ENCODE assay signal across 23 cellular contexts in genomic region chr21:42373181-42373907, GRCh38. TPM values are rescaled to one million over a fixed set of nuclear protein-coding genes. Genes with fewer than 3 reads are reported as not detected.
DNase-seq lines count a peak whose midpoint lies in the region; ATAC-seq and TF ChIP-seq lines count a peak whose summit lies in the region.
"Had no signal": no experiment of that assay in that cellular context is flagged by ENCODE, and none has a peak within 500 bp of the region (broad histone marks: within the 10 kb centered on the region; RNA-seq: fewer than 3 reads in every experiment).

No MANE protein-coding gene starts in this region.

- no peak overlapping the region for H3K4me3 ChIP-seq in mammary epithelial cell (replicated peaks in 1 of 3; ENCODE audit: insufficient read depth in 1 of 3, low read depth in 2 of 3, low read length in 3 of 3)
- H3K4me3 ChIP-seq in tibial nerve = no peak overlapping the region
- H3K4me3 ChIP-seq: left ventricle myocardium inferior, transverse colon had no signal

- dilution Hi-C loops in mammary epithelial cell (cut with HindIII; ENCODE audit: low sequenced_read_pairs) = no loop called here

- CTCF ChIA-PET in activated CD8-positive, alpha-beta T cell treated with anti-CD3 and anti-CD28 coated beads, Interleukin-2, amount 10 ng/mL, durations not matched to agents 7 days and 5 days (lab: Charles Lee) = interaction anchor here (1.4 to 1.6 kb wide), 3 partner anchors 13 to 135 kb away, joined by 3 to 5 read pairs (median 3); no protein-coding TSS in a partner anchor
- CTCF ChIA-PET in mammary epithelial cell (lab: Charles Lee; ENCODE audit: low non-redundant PET) = no interaction called here

- no peak for TF ChIP-seq CTCF in mammary epithelial cell (conservative IDR thresholded peaks at IDR 0.05 in 1 of 2, IDR thresholded peaks at IDR 0.05 in 1 of 2; ENCODE audit: extremely low read depth in 1 of 2, insufficient read depth in 1 of 2, low read depth in 1 of 2, low read length in 2 of 2)
- TF ChIP-seq CTCF in tibial nerve (IDR thresholded peaks at IDR 0.05) = no peak

- H3K27me3 ChIP-seq in mammary epithelial cell (ENCODE audit: insufficient read depth, low read length) = peaks cover 2% of the 10 kb centered on the region
- peaks cover 0 to 11% of the 10 kb centered on the region in 2 donors for H3K27me3 ChIP-seq in tibial nerve
- H3K27me3 ChIP-seq: transverse colon had no signal

- H3K36me3 ChIP-seq in mammary epithelial cell (ENCODE audit: insufficient read depth, low read length) (no peaks in the 10 kb centered on the region), tibial nerve (no peaks in the 10 kb centered on the region)
- H3K36me3 ChIP-seq: left ventricle myocardium inferior, transverse colon had no signal

- H2AFZ ChIP-seq in mammary epithelial cell (ENCODE audit: low read depth, low read length) = no peak overlapping the region

- H3K4me1 Mint-ChIP-seq in activated CD4-positive, alpha-beta T cell treated with anti-CD3 and anti-CD28 coated beads, Interleukin-2, amount 10 ng/mL, durations not matched to agents 24 days and 14 days = peaks cover 25% of the 10 kb centered on the region
- H3K4me1 Mint-ChIP-seq in activated CD8-positive, alpha-beta T cell treated with anti-CD3 and anti-CD28 coated beads, Interleukin-2, amount 10 ng/mL, durations not matched to agents 7 days and 5 days (ENCODE audit: low read depth) = peaks cover 34% of the 10 kb centered on the region
- peaks cover 45% of the 10 kb centered on the region for H3K4me1 Mint-ChIP-seq in activated naive CD8-positive, alpha-beta T cell treated with anti-CD3 and anti-CD28 coated beads, Interleukin-2, amount 50 U/mL, for 24 hours
- H3K4me1 Mint-ChIP-seq: CD14-positive monocyte had no signal

- intact Hi-C loops in activated CD4-positive, alpha-beta T cell treated with anti-CD3 and anti-CD28 coated beads, Interleukin-2, amount 10 ng/mL, durations not matched to agents 24 days and 14 days (cut with micrococcal nuclease) = loop anchor here (5.0 kb wide), 1 partner anchor 34 kb away; no protein-coding TSS in a partner anchor
- intact Hi-C loops in mammary epithelial cell (cut with micrococcal nuclease) = no loop called here

- H3K27ac Mint-ChIP-seq in activated CD4-positive, alpha-beta T cell treated with anti-CD3 and anti-CD28 coated beads, Interleukin-2, amount 10 ng/mL, durations not matched to agents 24 days and 14 days = peak overlapping the region; percentile 88
- H3K27ac Mint-ChIP-seq in activated CD8-positive, alpha-beta T cell treated with anti-CD3 and anti-CD28 coated beads, Interleukin-2, amount 10 ng/mL, durations not matched to agents 7 days and 5 days = peak overlapping the region; percentile 75
- peak overlapping the region; percentile 85 for H3K27ac Mint-ChIP-seq in activated naive CD8-positive, alpha-beta T cell treated with anti-CD3 and anti-CD28 coated beads, Interleukin-2, amount 50 U/mL, for 24 hours
- H3K27ac Mint-ChIP-seq: CD14-positive monocyte; effector memory CD8-positive, alpha-beta T cell had no signal

- peak overlapping the region; percentile 53 for H3K4me3 Mint-ChIP-seq in activated CD4-positive, alpha-beta T cell treated with anti-CD3 and anti-CD28 coated beads, Interleukin-2, amount 10 ng/mL, durations not matched to agents 24 days and 14 days
- no peak overlapping the region for H3K4me3 Mint-ChIP-seq in activated CD8-positive, alpha-beta T cell treated with anti-CD3 and anti-CD28 coated beads, Interleukin-2, amount 10 ng/mL, durations not matched to agents 7 days and 5 days
- H3K4me3 Mint-ChIP-seq in activated naive CD8-positive, alpha-beta T cell treated with anti-CD3 and anti-CD28 coated beads, Interleukin-2, amount 50 U/mL, for 24 hours = peak overlapping the region; percentile 48
- H3K4me3 Mint-ChIP-seq: CD14-positive monocyte; central memory CD8-positive, alpha-beta T cell; effector memory CD8-positive, alpha-beta T cell had no signal

- no peaks in the 10 kb centered on the region for H3K9me3 Mint-ChIP-seq in activated CD4-positive, alpha-beta T cell treated with anti-CD3 and anti-CD28 coated beads, Interleukin-2, amount 10 ng/mL, durations not matched to agents 24 days and 14 days
- H3K9me3 Mint-ChIP-seq in activated CD8-positive, alpha-beta T cell treated with anti-CD3 and anti-CD28 coated beads, Interleukin-2, amount 10 ng/mL, durations not matched to agents 7 days and 5 days (ENCODE audit: insufficient read depth) = no peaks in the 10 kb centered on the region
- no peaks in the 10 kb centered on the region for H3K9me3 Mint-ChIP-seq in activated naive CD8-positive, alpha-beta T cell treated with anti-CD3 and anti-CD28 coated beads, Interleukin-2, amount 50 U/mL, for 24 hours
- H3K9me3 Mint-ChIP-seq: CD14-positive monocyte; central memory CD8-positive, alpha-beta T cell; effector memory CD8-positive, alpha-beta T cell had no signal

- BruUV-seq in mammary epithelial cell (replicated peaks; lab: Mats Ljungman, UMichigan) = no TSS peak

- H3K4me1 ChIP-seq in mammary epithelial cell (ENCODE audit: insufficient read depth, low read length) (no peaks in the 10 kb centered on the region), tibial nerve (no peaks in the 10 kb centered on the region)
- H3K4me1 ChIP-seq: left ventricle myocardium inferior had no signal

- H3K9ac ChIP-seq in mammary epithelial cell (ENCODE audit: insufficient read depth, low read length) = no peak overlapping the region

- H3K9me3 ChIP-seq in mammary epithelial cell (replicated peaks; ENCODE audit: insufficient read depth, low read length) (no peaks in the 10 kb centered on the region), tibial nerve (no peaks in the 10 kb centered on the region)
- H3K9me3 ChIP-seq: left ventricle myocardium inferior, transverse colon had no signal

- H3K4me2 ChIP-seq in mammary epithelial cell (ENCODE audit: insufficient read depth, low read depth, low read length) = no peak overlapping the region

- H3K27ac ChIP-seq in mammary epithelial cell (ENCODE audit: insufficient read depth, low read depth, low read length) (no peak overlapping the region), tibial nerve (no peak overlapping the region)
- H3K27ac ChIP-seq: left ventricle myocardium inferior, transverse colon had no signal

- H3K36me3 Mint-ChIP-seq in activated CD4-positive, alpha-beta T cell treated with anti-CD3 and anti-CD28 coated beads, Interleukin-2, amount 10 ng/mL, durations not matched to agents 24 days and 14 days (ENCODE audit: low read depth) = peaks cover 16% of the 10 kb centered on the region
- H3K36me3 Mint-ChIP-seq in activated CD8-positive, alpha-beta T cell treated with anti-CD3 and anti-CD28 coated beads, Interleukin-2, amount 10 ng/mL, durations not matched to agents 7 days and 5 days (ENCODE audit: low read depth) = no peaks in the 10 kb centered on the region
- H3K36me3 Mint-ChIP-seq in activated naive CD8-positive, alpha-beta T cell treated with anti-CD3 and anti-CD28 coated beads, Interleukin-2, amount 50 U/mL, for 24 hours (ENCODE audit: low read depth) = peaks cover 25% of the 10 kb centered on the region
- H3K36me3 Mint-ChIP-seq: CD14-positive monocyte had no signal

- no peak for TF ChIP-seq EP300 in tibial nerve (IDR thresholded peaks at IDR 0.05)

- peak; percentile 55 for ATAC-seq in activated CD8-positive, alpha-beta T cell treated with anti-CD3 and anti-CD28 coated beads, Interleukin-2, amount 10 ng/mL, durations not matched to agents 7 days and 5 days
- ATAC-seq in activated naive CD8-positive, alpha-beta T cell treated with anti-CD3 and anti-CD28 coated beads, Interleukin-2, amount 50 U/mL, for 24 hours = peak; percentile 86
- ATAC-seq in SK-N-SH treated with all-trans-retinoic acid at 6 μM for 48 hours = no peak
- ATAC-seq: effector memory CD8-positive, alpha-beta T cell; right cardiac atrium had no signal

- H4K20me1 ChIP-seq in mammary epithelial cell (ENCODE audit: insufficient read depth, low read length) = no peaks in the 10 kb centered on the region

- H3K79me2 ChIP-seq in mammary epithelial cell (ENCODE audit: insufficient read depth, low read length) = no peaks in the 10 kb centered on the region

- in situ Hi-C loops in mammary epithelial cell (cut with MboI; ENCODE audit: low sequenced_read_pairs in 2 of 2) = no loop called here

- 76% methylated on average over 16 of the region's 25 CpGs for WGBS in mammary epithelial cell (ENCODE audit: low coverage, missing lambda C conversion rate)
- WGBS in tibial nerve, 2 donors = 77 to 80% methylated on average over 25 of the region's 25 CpGs

- no peaks in the 10 kb centered on the region for H3K27me3 Mint-ChIP-seq in activated CD4-positive, alpha-beta T cell treated with anti-CD3 and anti-CD28 coated beads, Interleukin-2, amount 10 ng/mL, durations not matched to agents 24 days and 14 days
- no peaks in the 10 kb centered on the region for H3K27me3 Mint-ChIP-seq in activated CD8-positive, alpha-beta T cell treated with anti-CD3 and anti-CD28 coated beads, Interleukin-2, amount 10 ng/mL, durations not matched to agents 7 days and 5 days (ENCODE audit: low read depth)
- no peaks in the 10 kb centered on the region for H3K27me3 Mint-ChIP-seq in activated naive CD8-positive, alpha-beta T cell treated with anti-CD3 and anti-CD28 coated beads, Interleukin-2, amount 50 U/mL, for 24 hours
- H3K27me3 Mint-ChIP-seq: effector memory CD8-positive, alpha-beta T cell had no signal

- POLR2A ChIA-PET in activated CD8-positive, alpha-beta T cell treated with anti-CD3 and anti-CD28 coated beads, Interleukin-2, amount 10 ng/mL, durations not matched to agents 7 days and 5 days (lab: Charles Lee) = interaction anchor here (1.2 to 2.7 kb wide), 2 partner anchors 20 to 30 kb away, joined by 5 to 20 read pairs; partner anchors contain the start of gene UBASH3A

- no peak for TF ChIP-seq POLR2A in tibial nerve (IDR thresholded peaks at IDR 0.05)

- peak; percentile 68 for DNase-seq in activated CD4-positive, alpha-beta T cell treated with anti-CD3 and anti-CD28 coated beads, Interleukin-2, amount 10 ng/mL, durations not matched to agents 24 days and 14 days
- no peak for DNase-seq in activated CD4-positive, alpha-beta T cell treated with anti-CD3 and anti-CD28 coated beads for 1 hour
- DNase-seq in activated CD8-positive, alpha-beta T cell treated with anti-CD3 and anti-CD28 coated beads, Interleukin-2, amount 10 ng/mL, durations not matched to agents 7 days and 5 days = peak; percentile 37
- peak; percentile 63 for DNase-seq in activated naive CD8-positive, alpha-beta T cell treated with anti-CD3 and anti-CD28 coated beads, Interleukin-2, amount 50 U/mL, for 24 hours
- peak; percentile 38 for DNase-seq in stimulated activated CD8-positive, alpha-beta memory T cell treated with anti-CD3 and anti-CD28 coated beads, Interleukin-4, amount 100 ng/mL, for 24 hours (ENCODE audit: low read depth)
- DNase-seq in mammary epithelial cell = no peak
- no peak for DNase-seq in tibial nerve (ENCODE audit: low spot score in 2 of 2)
- DNase-seq: DMS53; effector memory CD8-positive, alpha-beta T cell; head of caudate nucleus; left ventricle myocardium inferior; right cardiac atrium; Right ventricle myocardium superior; T-helper 1 cell; transverse colon had no signal

RNA-seq across cellular contexts. Expression of gene TFF1, which starts 7.0 kb away (rescaled TPM):
- not detected in 2 replicates for total RNA-seq in activated CD4-positive, alpha-beta T cell treated with anti-CD3 and anti-CD28 coated beads, Interleukin-2, amount 10 ng/mL, durations not matched to agents 24 days and 14 days
- not detected for total RNA-seq in activated CD8-positive, alpha-beta T cell treated with anti-CD3 and anti-CD28 coated beads, Interleukin-2, amount 10 ng/mL, durations not matched to agents 7 days and 5 days
- total RNA-seq in mammary epithelial cell (not detected), tibial nerve (not detected)
- not detected for polyA plus RNA-seq in mammary epithelial cell
- polyA minus RNA-seq in mammary epithelial cell = not detected
- total RNA-seq: A172, fibroblast of lung, left ventricle myocardium inferior, LHCN-M2, OCI-LY7, osteoblast, right cardiac atrium, Right ventricle myocardium superior had no signal
- polyA plus RNA-seq: CD14-positive monocyte, fibroblast of lung, right cardiac atrium had no signal

RNA-seq across cellular contexts. Expression of gene TMPRSS3, which starts 22.5 kb away (rescaled TPM):
- total RNA-seq in activated CD4-positive, alpha-beta T cell treated with anti-CD3 and anti-CD28 coated beads, Interleukin-2, amount 10 ng/mL, durations not matched to agents 24 days and 14 days = 56.9 and 58.7 TPM in 2 replicates
- total RNA-seq in activated CD8-positive, alpha-beta T cell treated with anti-CD3 and anti-CD28 coated beads, Interleukin-2, amount 10 ng/mL, durations not matched to agents 7 days and 5 days = 10 to 100 TPM in 1 of 2 experiments, 1 to 10 TPM in 1; 9.9 to 10.1 TPM
- 1 to 10 TPM in 1 of 2 donors, not detected in 1; 2.8 TPM for total RNA-seq in mammary epithelial cell
- polyA plus RNA-seq in mammary epithelial cell = not detected
- not detected for polyA minus RNA-seq in mammary epithelial cell
- total RNA-seq in tibial nerve = not detected
- total RNA-seq: fibroblast of lung, left ventricle myocardium inferior, LHCN-M2, OCI-LY7, osteoblast, right cardiac atrium, Right ventricle myocardium superior had no signal
- polyA plus RNA-seq: fibroblast of lung, right cardiac atrium had no signal

RNA-seq across cellular contexts. Expression of gene TFF2, which starts 22.6 kb away (rescaled TPM):
- total RNA-seq in activated CD4-positive, alpha-beta T cell treated with anti-CD3 and anti-CD28 coated beads, Interleukin-2, amount 10 ng/mL, durations not matched to agents 24 days and 14 days = not detected in 2 replicates
- total RNA-seq in activated CD8-positive, alpha-beta T cell treated with anti-CD3 and anti-CD28 coated beads, Interleukin-2, amount 10 ng/mL, durations not matched to agents 7 days and 5 days = not detected
- not detected for total RNA-seq in mammary epithelial cell
- polyA plus RNA-seq in mammary epithelial cell = not detected
- polyA minus RNA-seq in mammary epithelial cell = not detected
- not detected for total RNA-seq in tibial nerve
- total RNA-seq: A172, fibroblast of lung, left ventricle myocardium inferior, LHCN-M2, OCI-LY7, osteoblast, right cardiac atrium, Right ventricle myocardium superior had no signal
- polyA plus RNA-seq: CD14-positive monocyte, fibroblast of lung, right cardiac atrium had no signal

RNA-seq across cellular contexts. Expression of gene UBASH3A, which starts 30.4 kb away (rescaled TPM):
- 61.4 and 65.7 TPM in 2 replicates for total RNA-seq in activated CD4-positive, alpha-beta T cell treated with anti-CD3 and anti-CD28 coated beads, Interleukin-2, amount 10 ng/mL, durations not matched to agents 24 days and 14 days
- total RNA-seq in activated CD8-positive, alpha-beta T cell treated with anti-CD3 and anti-CD28 coated beads, Interleukin-2, amount 10 ng/mL, durations not matched to agents 7 days and 5 days = 10 to 100 TPM; 68.7 to 74.0 TPM
- total RNA-seq in mammary epithelial cell (not detected), tibial nerve (1 to 10 TPM in 1 of 4 donors, under 1 TPM in 2, not detected in 1; 0.59 to 5.9 (median 0.90) TPM)
- not detected for polyA plus RNA-seq in mammary epithelial cell
- not detected for polyA minus RNA-seq in mammary epithelial cell
- total RNA-seq: A172, fibroblast of lung, left ventricle myocardium inferior, LHCN-M2, OCI-LY7, osteoblast, Right ventricle myocardium superior had no signal
- polyA plus RNA-seq: CD14-positive monocyte, fibroblast of lung had no signal

RNA-seq across cellular contexts. Expression of gene TFF3, which starts 58.1 kb away (rescaled TPM):
- not detected in 2 replicates for total RNA-seq in activated CD4-positive, alpha-beta T cell treated with anti-CD3 and anti-CD28 coated beads, Interleukin-2, amount 10 ng/mL, durations not matched to agents 24 days and 14 days
- not detected for total RNA-seq in activated CD8-positive, alpha-beta T cell treated with anti-CD3 and anti-CD28 coated beads, Interleukin-2, amount 10 ng/mL, durations not matched to agents 7 days and 5 days
- total RNA-seq in mammary epithelial cell (not detected), tibial nerve (10 to 100 TPM in 2 of 4 donors, 1 to 10 TPM in 2; 4.2 to 21.1 (median 13.4) TPM)
- polyA plus RNA-seq in mammary epithelial cell = not detected
- not detected for polyA minus RNA-seq in mammary epithelial cell
- total RNA-seq: A172, fibroblast of lung, LHCN-M2, OCI-LY7, osteoblast had no signal
- polyA plus RNA-seq: CD14-positive monocyte, fibroblast of lung had no signal

Comparison
In these comparisons a context has a peak if more than half of its experiments do, and no peak if none do; other contexts are left out.
1. DNase-seq: peak in activated CD4-positive, alpha-beta T cell treated with anti-CD3 and anti-CD28 coated beads, Interleukin-2, amount 10 ng/mL, durations not matched to agents 24 days and 14 days (single experiment), activated CD8-positive, alpha-beta T cell treated with anti-CD3 and anti-CD28 coated beads, Interleukin-2, amount 10 ng/mL, durations not matched to agents 7 days and 5 days (single experiment), activated naive CD8-positive, alpha-beta T cell treated with anti-CD3 and anti-CD28 coated beads, Interleukin-2, amount 50 U/mL, for 24 hours (single experiment) and stimulated activated CD8-positive, alpha-beta memory T cell treated with anti-CD3 and anti-CD28 coated beads, Interleukin-4, amount 100 ng/mL, for 24 hours (single experiment); none in activated CD4-positive, alpha-beta T cell treated with anti-CD3 and anti-CD28 coated beads for 1 hour (single experiment), mammary epithelial cell (single experiment) and tibial nerve (0 of 2).
2. Peak in every context shown above with its lines, with median percentiles within 50 percentile points of each other: H3K27ac Mint-ChIP-seq.